ENCODE assay signal across 27 cellular contexts in genomic region chr11:118812485-118812884, GRCh38.
"Had no signal": no experiment of that assay in that cellular context is flagged by ENCODE, and none has a peak within 500 bp of the region (broad histone marks: within the 10 kb centered on the region; RNA-seq: fewer than 3 reads in every experiment).

No MANE protein-coding gene starts in this region.

- H3K36me3 Mint-ChIP-seq: mesothelial cell of epicardium; naive thymus-derived CD4-positive, alpha-beta T cell; natural killer cell treated with Interleukin-12 subunit alpha and Interleukin-12 subunit beta and Interleukin-15 and Interleukin-18, amount 100 ng/mL, for 72 hours; type B pancreatic cell had no signal

- FAIRE-seq: kidney, pancreas had no signal

- H3K9me3 ChIP-seq: left lung, lower lobe of right lung, pancreas, prostate gland, tibial nerve, uterus had no signal

- H3K4me1 ChIP-seq: left lung, lower lobe of right lung, pancreas, prostate gland, tibial nerve, uterus had no signal

- H3K36me3 ChIP-seq: left lung, lower lobe of right lung, pancreas, prostate gland, tibial nerve, uterus had no signal

- H3K27me3 Mint-ChIP-seq: naive thymus-derived CD4-positive, alpha-beta T cell; natural killer cell treated with Interleukin-12 subunit alpha and Interleukin-12 subunit beta and Interleukin-15 and Interleukin-18, amount 100 ng/mL, for 72 hours; stimulated activated naive CD8-positive, alpha-beta T cell treated with anti-CD3 and anti-CD28 coated beads, Interleukin-15, amount 100 ng/mL, for 72 hours had no signal

- H3K27ac Mint-ChIP-seq: mesothelial cell of epicardium; stimulated activated naive CD8-positive, alpha-beta T cell treated with anti-CD3 and anti-CD28 coated beads, Interleukin-15, amount 100 ng/mL, for 72 hours; type B pancreatic cell had no signal

- DNase-seq: hippocampal formation; kidney; left colon; left lung; lower lobe of right lung; mammary epithelial cell; mesenchymal stem cell; naive thymus-derived CD4-positive, alpha-beta T cell; pancreas; posterior cingulate gyrus; retina; right cardiac atrium; stimulated activated CD4-positive, alpha-beta T cell treated with anti-CD3 and anti-CD28 coated beads, Interleukin-12 subunit alpha, Interleukin-12 subunit beta, amount 100 ng/mL, for 4 hours; stimulated activated CD4-positive, alpha-beta T cell treated with anti-CD3 and anti-CD28 coated beads, Interleukin-15, amount 100 ng/mL, for 24 hours; stimulated activated CD4-positive, alpha-beta T cell treated with anti-CD3 and anti-CD28 coated beads, Interleukin-2, amount 100 ng/mL, for 24 hours; stimulated activated CD4-positive, alpha-beta T cell treated with anti-CD3 and anti-CD28 coated beads, Interleukin-4, amount 100 ng/mL, for 1 hour; stimulated activated naive CD4-positive, alpha-beta T cell treated with Interleukin-2 at 50 U/mL for 16 hours; stimulated activated naive CD8-positive, alpha-beta T cell treated with anti-CD3 and anti-CD28 coated beads, Interleukin-15, amount 100 ng/mL, for 72 hours; substantia nigra; uterus had no signal

- H3K4me1 Mint-ChIP-seq: mesothelial cell of epicardium had no signal

- H3K27me3 ChIP-seq: left lung, pancreas, tibial nerve, uterus had no signal

- H3K9me3 Mint-ChIP-seq: naive thymus-derived CD4-positive, alpha-beta T cell; natural killer cell treated with Interleukin-12 subunit alpha and Interleukin-12 subunit beta and Interleukin-15 and Interleukin-18, amount 100 ng/mL, for 72 hours; stimulated activated naive CD8-positive, alpha-beta T cell treated with anti-CD3 and anti-CD28 coated beads, Interleukin-15, amount 100 ng/mL, for 72 hours had no signal

- H3K27ac ChIP-seq: left lung, lower lobe of right lung, pancreas, prostate gland, skin epidermis, tibial nerve, uterus had no signal

- ATAC-seq: left colon; left lung; lower lobe of right lung; naive thymus-derived CD4-positive, alpha-beta T cell; natural killer cell treated with Interleukin-12 subunit alpha and Interleukin-12 subunit beta and Interleukin-15 and Interleukin-18, amount 100 ng/mL, for 72 hours; pancreas; right cardiac atrium; sciatic nerve; stimulated activated naive CD8-positive, alpha-beta T cell treated with anti-CD3 and anti-CD28 coated beads, Interleukin-15, amount 100 ng/mL, for 72 hours had no signal

- H3K4me3 ChIP-seq: left lung, lower lobe of right lung, pancreas, prostate gland, skin epidermis, tibial nerve, uterus had no signal

- H3K4me3 Mint-ChIP-seq: mesothelial cell of epicardium; naive thymus-derived CD4-positive, alpha-beta T cell; natural killer cell treated with Interleukin-12 subunit alpha and Interleukin-12 subunit beta and Interleukin-15 and Interleukin-18, amount 100 ng/mL, for 72 hours; stimulated activated naive CD8-positive, alpha-beta T cell treated with anti-CD3 and anti-CD28 coated beads, Interleukin-15, amount 100 ng/mL, for 72 hours; type B pancreatic cell had no signal
